11 cellular contexts compared by ENCODE assay signal in the genomic region with DNA sequence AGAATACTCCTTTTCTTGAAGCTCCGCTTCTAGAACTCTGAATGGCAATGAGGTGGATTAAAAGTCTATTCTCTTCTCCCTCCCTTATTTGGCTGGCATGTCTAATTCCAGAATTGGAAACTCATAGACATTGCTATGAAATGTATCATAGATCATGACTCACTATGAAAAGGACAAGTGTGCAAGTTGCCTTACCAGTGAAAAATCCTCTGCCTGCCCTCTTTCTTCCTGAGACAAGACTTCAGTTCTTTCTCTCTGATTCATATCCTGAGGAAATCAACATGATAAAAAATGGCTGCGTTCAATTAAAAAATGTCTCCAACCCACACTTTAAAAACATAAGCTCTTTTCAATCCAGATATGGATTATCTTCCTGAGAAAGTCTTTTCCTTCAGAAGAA.
DNase-seq lines count a peak whose midpoint lies in the region; ATAC-seq and TF ChIP-seq lines count a peak whose summit lies in the region.
"Had no signal": no experiment of that assay in that cellular context is flagged by ENCODE, and none has a peak within 500 bp of the region (broad histone marks: within the 10 kb centered on the region; RNA-seq: fewer than 3 reads in every experiment).

No MANE protein-coding gene starts in this region.

- H3K4me2 ChIP-seq in mesendoderm (ENCODE audit: low read length) = no peak overlapping the region

- H2BK5ac ChIP-seq in mesendoderm (ENCODE audit: low read length) = no peak overlapping the region

- no peak overlapping the region for H4K8ac ChIP-seq in mesendoderm (ENCODE audit: low read depth, low read length)

- no peak overlapping the region for H2BK15ac ChIP-seq in mesendoderm (replicated peaks; ENCODE audit: low read depth)

- H3K23ac ChIP-seq in mesendoderm (ENCODE audit: low read length) = no peak overlapping the region

- H3K36me3 Mint-ChIP-seq in activated T-helper 1 cell treated with anti-CD3 and anti-CD28 coated beads, Interleukin-12 subunit alpha, Interleukin-12 subunit beta, Interleukin-2, Interleukin-4 antibody, amounts not matched to agents 30 ng/mL and 10 ng/mL and 1 ng/mL, durations not matched to agents 14 hours and 24 hours and 36 hours (ENCODE audit: low read depth) = no peaks in the 10 kb centered on the region

- no peak overlapping the region for H3K18ac ChIP-seq in mesendoderm (ENCODE audit: low read length)

- in situ Hi-C loops in ACHN (cut with HindIII; ENCODE audit: low pct_ligation_motif_present, low pct_unique_long_range_greater_than_20kb, low sequenced_read_pairs) (no loop called here), Panc1 (cut with HindIII; ENCODE audit: low pct_unique_long_range_greater_than_20kb, low sequenced_read_pairs) (no loop called here)

- H3K56ac ChIP-seq in mesendoderm (ENCODE audit: low read length) = no peak overlapping the region

- H3K4me3 ChIP-seq in Panc1 (ENCODE audit: low read depth in 2 of 2, low read length in 2 of 2) (no peak overlapping the region), epithelial cell of esophagus (ENCODE audit: low read length) (no peak overlapping the region), muscle layer of duodenum (ENCODE audit: low read depth in 1 of 2, low read length in 2 of 2) (no peak overlapping the region), mesendoderm (ENCODE audit: low read length) (no peak overlapping the region)

- no peaks in the 10 kb centered on the region for H3K4me1 Mint-ChIP-seq in activated T-helper 1 cell treated with anti-CD3 and anti-CD28 coated beads, Interleukin-12 subunit alpha, Interleukin-12 subunit beta, Interleukin-2, Interleukin-4 antibody, amounts not matched to agents 30 ng/mL and 10 ng/mL and 1 ng/mL, durations not matched to agents 14 hours and 24 hours and 36 hours (ENCODE audit: low read depth)

- TF ChIP-seq CTCF in Panc1 (IDR thresholded peaks at IDR 0.05) = no peak
- TF ChIP-seq CTCF in epithelial cell of esophagus (IDR thresholded peaks at IDR 0.05; ENCODE audit: insufficient read depth, low read depth, low read length, missing control alignments) = no peak

- H2AK5ac ChIP-seq in mesendoderm (ENCODE audit: low read length) = no peak overlapping the region

- H3K9ac ChIP-seq in mesendoderm (ENCODE audit: low read length) = no peak overlapping the region

- H3K4me1 ChIP-seq in Panc1 (ENCODE audit: control insufficient read depth, insufficient read depth, low read length) = peaks cover 9% of the 10 kb centered on the region
- H3K4me1 ChIP-seq in muscle layer of duodenum (ENCODE audit: control insufficient read depth in 1 of 2, insufficient read depth in 2 of 2, low read length in 2 of 2) = peaks cover 0 to 5% of the 10 kb centered on the region in 2 donors
- H3K4me1 ChIP-seq in mesendoderm (ENCODE audit: control insufficient read depth, low read depth, low read length) = no peaks in the 10 kb centered on the region

- H3K27me3 ChIP-seq in Panc1 (ENCODE audit: control insufficient read depth, insufficient read depth, low read length) = no peaks in the 10 kb centered on the region
- H3K27me3 ChIP-seq in muscle layer of duodenum (ENCODE audit: low read depth, low read length) = no peaks in the 10 kb centered on the region
- H3K27me3 ChIP-seq in mesendoderm (ENCODE audit: insufficient read depth, low read length, poor library complexity) = no peaks in the 10 kb centered on the region

- BruUV-seq in Panc1 (replicated peaks; lab: Mats Ljungman, UMichigan) = no TSS peak

- H3K9me3 ChIP-seq in Panc1 (ENCODE audit: control insufficient read depth, insufficient read depth, low read depth, low read length) = peaks cover 23% of the 10 kb centered on the region; the same call in 1 of the 2 replicates
- H3K9me3 ChIP-seq in muscle layer of duodenum (ENCODE audit: control insufficient read depth in 1 of 2, low read length in 2 of 2) = no peaks in the 10 kb centered on the region

- no peak overlapping the region for H3K4me3 Mint-ChIP-seq in activated T-helper 1 cell treated with anti-CD3 and anti-CD28 coated beads, Interleukin-12 subunit alpha, Interleukin-12 subunit beta, Interleukin-2, Interleukin-4 antibody, amounts not matched to agents 30 ng/mL and 10 ng/mL and 1 ng/mL, durations not matched to agents 14 hours and 24 hours and 36 hours
- H3K4me3 Mint-ChIP-seq: T-helper 1 cell treated with Interleukin-12 subunit alpha and Interleukin-12 subunit beta and Interleukin-4 antibody, amounts not matched to agents 30 μg/mL and 1 μg/mL, for 36 hours had no signal

- no peaks in the 10 kb centered on the region for H3K9me3 Mint-ChIP-seq in activated T-helper 1 cell treated with anti-CD3 and anti-CD28 coated beads, Interleukin-12 subunit alpha, Interleukin-12 subunit beta, Interleukin-2, Interleukin-4 antibody, amounts not matched to agents 30 ng/mL and 10 ng/mL and 1 ng/mL, durations not matched to agents 14 hours and 24 hours and 36 hours
- H3K9me3 Mint-ChIP-seq: T-helper 1 cell treated with Interleukin-12 subunit alpha and Interleukin-12 subunit beta and Interleukin-4 antibody, amounts not matched to agents 30 μg/mL and 1 μg/mL, for 36 hours had no signal

- no peak overlapping the region for H3K27ac Mint-ChIP-seq in activated T-helper 1 cell treated with anti-CD3 and anti-CD28 coated beads, Interleukin-12 subunit alpha, Interleukin-12 subunit beta, Interleukin-2, Interleukin-4 antibody, amounts not matched to agents 30 ng/mL and 10 ng/mL and 1 ng/mL, durations not matched to agents 14 hours and 24 hours and 36 hours
- H3K27ac Mint-ChIP-seq: T-helper 1 cell treated with Interleukin-12 subunit alpha and Interleukin-12 subunit beta and Interleukin-4 antibody, amounts not matched to agents 30 μg/mL and 1 μg/mL, for 36 hours had no signal

- H3K27me3 Mint-ChIP-seq in activated T-helper 1 cell treated with anti-CD3 and anti-CD28 coated beads, Interleukin-12 subunit alpha, Interleukin-12 subunit beta, Interleukin-2, Interleukin-4 antibody, amounts not matched to agents 30 ng/mL and 10 ng/mL and 1 ng/mL, durations not matched to agents 14 hours and 24 hours and 36 hours (ENCODE audit: insufficient read depth) = peaks cover 4% of the 10 kb centered on the region

- H3K27ac ChIP-seq in Panc1 (ENCODE audit: low read length) (peak overlapping the region; percentile 68), muscle layer of duodenum (ENCODE audit: low read length) (peak overlapping the region; percentile 81), mesendoderm (ENCODE audit: low read depth, low read length) (no peak overlapping the region)

- ATAC-seq in Panc1 = peak; percentile 91

- H2BK120ac ChIP-seq in mesendoderm (ENCODE audit: low read depth, low read length) = no peak overlapping the region

- no peaks in the 10 kb centered on the region for H3K79me2 ChIP-seq in mesendoderm (ENCODE audit: control insufficient read depth, insufficient read depth, low read length)

- POLR2A ChIA-PET in Panc1 (lab: Charles Lee) = interaction anchor here (1.2 kb wide), 1 partner anchor 9 kb away, joined by 5 read pairs; no protein-coding TSS in a partner anchor
- POLR2A ChIA-PET in HEK293T (lab: Yijun Ruan, JAX) = no interaction called here

- no CpG with 5 or more reads among the region's 2 CpGs for WGBS in mesendoderm (ENCODE audit: extremely low coverage, insufficient coverage, low lambda C conversion rate)

- no peak overlapping the region for H3K4ac ChIP-seq in mesendoderm (ENCODE audit: low read depth, low read length)

- H4K5ac ChIP-seq in mesendoderm (ENCODE audit: low read length) = no peak overlapping the region

- CTCF ChIA-PET in Panc1 (lab: Charles Lee) = no interaction called here
- CTCF ChIA-PET in HEK293T (lab: Yijun Ruan, JAX) = interaction anchor here (0.6 kb wide), 1 partner anchor 9 kb away, joined by 6 read pairs; no protein-coding TSS in a partner anchor

- H3K79me1 ChIP-seq in mesendoderm (ENCODE audit: low read length) = no peaks in the 10 kb centered on the region

- intact Hi-C loops in Panc1 (cut with micrococcal nuclease; ENCODE audit: unreplicated experiment) = no loop called here
- intact Hi-C loops in activated T-helper 1 cell treated with anti-CD3 and anti-CD28 coated beads, Interleukin-12 subunit alpha, Interleukin-12 subunit beta, Interleukin-2, Interleukin-4 antibody, amounts not matched to agents 30 ng/mL and 10 ng/mL and 1 ng/mL, durations not matched to agents 14 hours and 24 hours and 36 hours (cut with micrococcal nuclease) = no loop called here

- peak; percentile 81 for DNase-seq in ACHN
- DNase-seq in Panc1 (ENCODE audit: low read depth, low spot score) = peak; percentile 95
- DNase-seq in epithelial cell of esophagus (ENCODE audit: low read depth) = peak; percentile 93
- no peak for DNase-seq in HEK293T (ENCODE audit: extremely low spot score)
- no peak for DNase-seq in NCI-H1694 treated with DMSO at 0.1 percent for 48 hours (lab: John Stamatoyannopoulos, UW)
- DNase-seq in activated T-helper 1 cell treated with anti-CD3 and anti-CD28 coated beads, Interleukin-12 subunit alpha, Interleukin-12 subunit beta, Interleukin-2, Interleukin-4 antibody, amounts not matched to agents 30 ng/mL and 10 ng/mL and 1 ng/mL, durations not matched to agents 14 hours and 24 hours and 36 hours (ENCODE audit: low spot score) = no peak
- DNase-seq in mesendoderm = no peak
- DNase-seq: activated naive CD4-positive, alpha-beta T cell treated with Interleukin-2 at 50 U/mL for 16 hours; C1 segment of cervical spinal cord had no signal

- H3K36me3 ChIP-seq in Panc1 (ENCODE audit: control insufficient read depth, insufficient read depth, low read length) (no peaks in the 10 kb centered on the region), muscle layer of duodenum (ENCODE audit: control insufficient read depth in 1 of 2, insufficient read depth in 2 of 2, low read length in 2 of 2) (no peaks in the 10 kb centered on the region), mesendoderm (ENCODE audit: control insufficient read depth, insufficient read depth, low read length) (no peaks in the 10 kb centered on the region)

TF ChIP-seq in HEK293T, 16 proteins besides CTCF, POLR2A, EP300 and RAD21 (continues in another document):
- TF ChIP-seq ZNF384 (IDR thresholded peaks at IDR 0.05) (no peak), ARNT (IDR thresholded peaks at IDR 0.05) (no peak), ELF4 (IDR thresholded peaks at IDR 0.05) (no peak), FOXA1 (IDR thresholded peaks at IDR 0.05) (no peak), HDGF (IDR thresholded peaks at IDR 0.05; ENCODE audit: borderline replicate concordance) (no peak), SUZ12 (IDR thresholded peaks at IDR 0.05) (no peak), CTBP1 (IDR thresholded peaks at IDR 0.05; ENCODE audit: borderline replicate concordance) (no peak), FOXK2 (IDR thresholded peaks at IDR 0.05) (no peak), BHLHE40 (IDR thresholded peaks at IDR 0.05; ENCODE audit: borderline replicate concordance) (no peak)

Comparison
In these comparisons a context has a peak if more than half of its experiments do, and no peak if none do; other contexts are left out.
1. DNase-seq: peak in ACHN (single experiment), Panc1 (single experiment) and epithelial cell of esophagus (single experiment); none in HEK293T (single experiment), NCI-H1694 treated with DMSO at 0.1 percent for 48 hours (single experiment), activated T-helper 1 cell treated with anti-CD3 and anti-CD28 coated beads, Interleukin-12 subunit alpha, Interleukin-12 subunit beta, Interleukin-2, Interleukin-4 antibody, amounts not matched to agents 30 ng/mL and 10 ng/mL and 1 ng/mL, durations not matched to agents 14 hours and 24 hours and 36 hours (single experiment) and mesendoderm (single experiment).